In the genomic region with DNA sequence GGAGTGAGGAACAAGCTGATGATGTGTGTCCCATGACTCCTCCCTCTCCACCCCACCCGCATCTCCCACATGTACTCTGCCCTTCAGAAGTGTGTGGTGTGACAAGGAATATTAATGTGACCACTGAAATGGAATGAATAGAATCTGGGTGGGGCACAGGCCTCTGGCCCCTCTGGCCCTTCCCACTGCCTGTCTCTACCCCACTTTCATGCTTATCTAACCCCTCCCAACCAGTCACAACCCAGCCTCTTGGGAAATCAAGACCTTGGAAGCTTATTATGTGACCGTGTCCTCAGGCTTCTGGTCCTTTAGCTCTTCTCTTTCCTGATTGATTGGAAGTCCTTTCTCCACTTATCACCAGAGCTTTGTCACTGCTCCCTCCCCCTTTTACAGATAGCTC, we compare ENCODE assay signal across 36 cellular contexts.
DNase-seq lines count a peak whose midpoint lies in the region; ATAC-seq and TF ChIP-seq lines count a peak whose summit lies in the region.
"Had no signal": no experiment of that assay in that cellular context is flagged by ENCODE, and none has a peak within 500 bp of the region (broad histone marks: within the 10 kb centered on the region; RNA-seq: fewer than 3 reads in every experiment).

No MANE protein-coding gene starts in this region.

- H3K27ac ChIP-seq in HEK293 (ENCODE audit: extremely low read depth, low read depth, low read length): no peak overlapping the region
- H3K27ac ChIP-seq: brain microvascular endothelial cell, dorsolateral prefrontal cortex, esophagus squamous epithelium, gastroesophageal sphincter, HL-60, psoas muscle, uterus, VCaP had no signal

- no peaks in the 10 kb centered on the region for H3K27me3 ChIP-seq in BE2C
- H3K27me3 ChIP-seq: brain microvascular endothelial cell, esophagus squamous epithelium, gastroesophageal sphincter, uterus had no signal

- H3K9me3 ChIP-seq in BE2C (no peaks in the 10 kb centered on the region), HEK293 (ENCODE audit: control insufficient read depth, insufficient read depth, low read depth, low read length) (no peaks in the 10 kb centered on the region)
- H3K9me3 ChIP-seq: esophagus squamous epithelium, gastroesophageal sphincter, psoas muscle, uterus had no signal

- in situ Hi-C loops in G401 (cut with HindIII; ENCODE audit: low sequenced_read_pairs): no loop called here

- H3K4me3 ChIP-seq in BE2C (ENCODE audit: low read depth, low read length) (no peak overlapping the region), HEK293 (ENCODE audit: low read depth, low read length) (no peak overlapping the region)
- H3K4me3 ChIP-seq: dorsolateral prefrontal cortex, esophagus squamous epithelium, gastroesophageal sphincter, psoas muscle, uterus had no signal

- peaks cover 11% of the 10 kb centered on the region for H3K9me3 Mint-ChIP-seq in progenitor cell of endocrine pancreas (ENCODE audit: low read depth)
- peaks cover 0 to 4% of the 10 kb centered on the region in 2 donors for H3K9me3 Mint-ChIP-seq in activated naive CD4-positive, alpha-beta T cell treated with anti-CD3 and anti-CD28 coated beads, Interleukin-2, amount 50 U/mL, for 72 hours
- H3K9me3 Mint-ChIP-seq: activated T-helper 2 cell treated with anti-CD3 and anti-CD28 coated beads, Interferon-gamma antibody, Interleukin-2, Interleukin-4, amounts not matched to agents 10 μg/mL and 5 μg/mL and 100 μg/mL, durations not matched to agents 14 hours and 24 hours and 36 hours; CD8-positive, alpha-beta T cell had no signal

- TF ChIP-seq CTCF in BE2C (IDR thresholded peaks at IDR 0.05; ENCODE audit: low read depth, low read length) (no peak), HEK293 (tag by site-specific recombination; IDR thresholded peaks at IDR 0.05) (no peak), progenitor cell of endocrine pancreas (IDR thresholded peaks at IDR 0.05; ENCODE audit: unreplicated experiment) (no peak)

- CTCF ChIA-PET in HEK293 (lab: Yijun Ruan, JAX): no interaction called here

- H3K27ac Mint-ChIP-seq in progenitor cell of endocrine pancreas: peak overlapping the region; percentile 23
- no peak overlapping the region for H3K27ac Mint-ChIP-seq in activated naive CD4-positive, alpha-beta T cell treated with anti-CD3 and anti-CD28 coated beads, Interleukin-2, amount 50 U/mL, for 72 hours
- H3K27ac Mint-ChIP-seq: activated CD8-positive, alpha-beta T cell treated with anti-CD3 and anti-CD28 coated beads, Interleukin-2, amount 10 ng/mL, durations not matched to agents 7 days and 5 days; activated T-helper 2 cell treated with anti-CD3 and anti-CD28 coated beads, Interferon-gamma antibody, Interleukin-2, Interleukin-4, amounts not matched to agents 10 μg/mL and 5 μg/mL and 100 μg/mL, durations not matched to agents 14 hours and 24 hours and 36 hours; B cell; CD8-positive, alpha-beta T cell had no signal

- no peak for ATAC-seq in activated naive CD4-positive, alpha-beta T cell treated with anti-CD3 and anti-CD28 coated beads, Interleukin-2, amount 50 U/mL, for 72 hours
- ATAC-seq: activated CD8-positive, alpha-beta T cell treated with anti-CD3 and anti-CD28 coated beads, Interleukin-2, amount 10 ng/mL, durations not matched to agents 7 days and 5 days; CD8-positive, alpha-beta T cell; gastroesophageal sphincter; left colon; Panc1; psoas muscle had no signal

- no peaks in the 10 kb centered on the region for H3K27me3 Mint-ChIP-seq in progenitor cell of endocrine pancreas
- H3K27me3 Mint-ChIP-seq: B cell had no signal

- H3K4me1 Mint-ChIP-seq in progenitor cell of endocrine pancreas (ENCODE audit: low read depth): peaks cover 14% of the 10 kb centered on the region
- H3K4me1 Mint-ChIP-seq: B cell, naive B cell had no signal

- no peaks in the 10 kb centered on the region for H3K36me3 ChIP-seq in BE2C
- no peaks in the 10 kb centered on the region for H3K36me3 ChIP-seq in HEK293 (ENCODE audit: control insufficient read depth in 2 of 2, insufficient read depth in 1 of 2, low read length in 2 of 2)
- H3K36me3 ChIP-seq: brain microvascular endothelial cell, esophagus squamous epithelium, gastroesophageal sphincter, uterus had no signal

- POLR2A ChIA-PET in HEK293 (lab: Yijun Ruan, JAX): interaction anchor here (0.6 kb wide), 1 partner anchor 1004 kb away, joined by 4 read pairs; no protein-coding TSS in a partner anchor

- DNase-seq in BE2C: peak; percentile 58
- peak; percentile 22 for DNase-seq in kidney tubule cell (ENCODE audit: low spot score)
- no peak for DNase-seq in progenitor cell of endocrine pancreas (ENCODE audit: low spot score, unreplicated experiment)
- no peak for DNase-seq in activated CD4-positive, alpha-beta T cell treated with anti-CD3 and anti-CD28 coated beads for 1 hour
- no peak for DNase-seq in G401 (ENCODE audit: low spot score)
- no peak for DNase-seq in LoVo (ENCODE audit: low spot score)
- no peak for DNase-seq in activated naive CD4-positive, alpha-beta T cell treated with anti-CD3 and anti-CD28 coated beads, Interleukin-2, amount 50 U/mL, for 72 hours (ENCODE audit: low spot score in 2 of 2)
- DNase-seq: ACHN; activated CD4-positive, alpha-beta T cell treated with anti-CD3 and anti-CD28 coated beads for 4 hours; activated CD8-positive, alpha-beta T cell treated with anti-CD3 and anti-CD28 coated beads, Interleukin-2, amount 10 ng/mL, durations not matched to agents 7 days and 5 days; activated naive CD4-positive, alpha-beta T cell treated with anti-CD3 and anti-CD28 coated beads, Interleukin-2, amount 50 U/mL, for 16 hours; amniotic stem cell; brain microvascular endothelial cell; CD8-positive, alpha-beta T cell; dorsolateral prefrontal cortex; esophagus squamous epithelium; H7; hypothalamus; Karpas-422; left colon; MV-4-11; naive B cell; NCI-H1436 treated with DMSO at 0.1 percent for 48 hours; NCI-H2081 treated with DMSO at 0.1 percent for 48 hours; NCI-H345; psoas muscle; Right ventricle myocardium superior; stimulated activated naive CD4-positive, alpha-beta T cell treated with Interleukin-2 at 50 U/mL for 16 hours; uterus had no signal

- H3K4me3 Mint-ChIP-seq in progenitor cell of endocrine pancreas (ENCODE audit: low read depth): no peak overlapping the region
- H3K4me3 Mint-ChIP-seq: activated CD8-positive, alpha-beta T cell treated with anti-CD3 and anti-CD28 coated beads, Interleukin-2, amount 10 ng/mL, durations not matched to agents 7 days and 5 days; B cell; CD8-positive, alpha-beta T cell; naive B cell had no signal

- H3K4me1 ChIP-seq in BE2C: peaks cover 28% of the 10 kb centered on the region
- H3K4me1 ChIP-seq in HEK293 (ENCODE audit: control insufficient read depth, insufficient read depth, low read length): peaks cover 2% of the 10 kb centered on the region; the same call in 1 of the 2 replicates
- H3K4me1 ChIP-seq: esophagus squamous epithelium, gastroesophageal sphincter, psoas muscle, uterus had no signal

- no peaks in the 10 kb centered on the region for H3K36me3 Mint-ChIP-seq in progenitor cell of endocrine pancreas (ENCODE audit: insufficient read depth)
- H3K36me3 Mint-ChIP-seq in activated naive CD4-positive, alpha-beta T cell treated with anti-CD3 and anti-CD28 coated beads, Interleukin-2, amount 50 U/mL, for 72 hours: no peaks in the 10 kb centered on the region
- H3K36me3 Mint-ChIP-seq: CD8-positive, alpha-beta T cell had no signal

TF ChIP-seq in HEK293, 187 proteins besides CTCF, POLR2A, EP300 and RAD21:
- TF ChIP-seq ZNF335 (tag by site-specific recombination; conservative IDR thresholded peaks at IDR 0.05) (no peak), SALL2 (tag by site-specific recombination; IDR thresholded peaks at IDR 0.05; ENCODE audit: borderline replicate concordance) (no peak), KLF1 (tag by site-specific recombination; IDR thresholded peaks at IDR 0.05) (peak; percentile 14; the same call in 1 of the 2 replicates), ZBTB49 (tag by site-specific recombination; IDR thresholded peaks at IDR 0.05; ENCODE audit: low read depth) (no peak)

Comparison
In these comparisons a context has a peak if more than half of its experiments do, and no peak if none do; other contexts are left out.
1. DNase-seq: peak in BE2C (single experiment) and kidney tubule cell (single experiment); none in progenitor cell of endocrine pancreas (single experiment), activated CD4-positive, alpha-beta T cell treated with anti-CD3 and anti-CD28 coated beads for 1 hour (single experiment), G401 (single experiment), LoVo (single experiment) and activated naive CD4-positive, alpha-beta T cell treated with anti-CD3 and anti-CD28 coated beads, Interleukin-2, amount 50 U/mL, for 72 hours (0 of 2).